In genomic region chr5:177376107-177376506, GRCh38 we compare ENCODE assay signal across 1 cellular context.
TF ChIP-seq lines count a peak whose summit lies in the region.

No MANE protein-coding gene starts in this region.

TF ChIP-seq in K562, 482 proteins besides CTCF, POLR2A, EP300 and RAD21:
- no peak for TF ChIP-seq FOSL1 (tag; conservative IDR thresholded peaks at IDR 0.05)
- TF ChIP-seq ZBTB40 (IDR thresholded peaks at IDR 0.05), result peak; percentile 61
- no peak for TF ChIP-seq ZBTB40 (CRISPR knock-in tag; IDR thresholded peaks at IDR 0.05)
- TF ChIP-seq ZNF384 (IDR thresholded peaks at IDR 0.05; ENCODE audit: low read depth, low read length), result no peak
- TF ChIP-seq E2F4 (CRISPR knock-in tag; IDR thresholded peaks at IDR 0.05; ENCODE audit: low read depth), result no peak
